11 cellular contexts compared by ENCODE assay signal in the genomic region with DNA sequence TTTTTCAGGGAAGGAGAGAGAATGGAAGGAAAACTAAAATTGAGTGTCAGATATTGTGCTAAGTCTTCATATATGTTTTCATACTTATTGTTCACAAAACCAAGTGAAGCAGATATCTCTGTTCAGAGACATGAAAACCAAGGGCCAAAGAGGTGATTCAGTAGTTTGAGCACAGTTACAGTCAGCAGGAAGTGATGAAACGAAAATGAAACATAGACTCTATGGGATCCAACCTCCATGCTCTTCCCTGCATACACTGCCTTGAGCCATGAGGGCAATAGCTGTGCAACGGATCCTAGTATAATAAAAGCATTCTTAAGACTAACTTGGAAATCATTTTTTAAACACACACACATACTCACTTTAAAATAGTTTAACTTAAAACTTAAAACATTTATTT. TPM values are rescaled to one million over a fixed set of nuclear protein-coding genes. Genes with fewer than 3 reads are reported as not detected.
DNase-seq lines count a peak whose midpoint lies in the region; ATAC-seq, FAIRE-seq and TF ChIP-seq lines count a peak whose summit lies in the region.
"Had no signal": no experiment of that assay in that cellular context is flagged by ENCODE, and none has a peak within 500 bp of the region (broad histone marks: within the 10 kb centered on the region; RNA-seq: fewer than 3 reads in every experiment).

No MANE protein-coding gene starts in this region.

- peaks cover 2% of the 10 kb centered on the region for H3K9me3 Mint-ChIP-seq in activated CD8-positive, alpha-beta memory T cell treated with anti-CD3 and anti-CD28 coated beads, Interleukin-2, amount 10 ng/mL, durations not matched to agents 7 days and 5 days (ENCODE audit: low read depth)
- H3K9me3 Mint-ChIP-seq in stimulated activated effector memory CD8-positive, alpha-beta T cell treated with anti-CD3 and anti-CD28 coated beads, Interleukin-12 subunit alpha, Interleukin-12 subunit beta, amount 100 ng/mL, for 72 hours: peaks cover 2% of the 10 kb centered on the region
- no peaks in the 10 kb centered on the region for H3K9me3 Mint-ChIP-seq in endodermal cell
- H3K9me3 Mint-ChIP-seq: brain had no signal

- peak overlapping the region; percentile 8 for H3K27ac ChIP-seq in OCI-LY1 (ENCODE audit: low read depth, low read length, poor library complexity, severe bottlenecking)
- no peak overlapping the region for H3K27ac ChIP-seq in endodermal cell (ENCODE audit: low read depth, low read length)
- H3K27ac ChIP-seq: BLaER1 had no signal

- DNase-seq in activated CD8-positive, alpha-beta memory T cell treated with anti-CD3 and anti-CD28 coated beads, Interleukin-2, amount 10 ng/mL, durations not matched to agents 7 days and 5 days: no peak
- DNase-seq in activated CD8-positive, alpha-beta memory T cell treated with anti-CD3 and anti-CD28 coated beads, Interleukin-2, amount 50 U/mL, for 4 hours: no peak
- DNase-seq in dermis blood vessel endothelial cell (peak; percentile 23), Kasumi-1 (lab: John Stamatoyannopoulos, UW) (no peak), D721Med (ENCODE audit: insufficient read length, low spot score) (no peak), endodermal cell (no peak)
- no peak for DNase-seq in stimulated activated effector memory CD8-positive, alpha-beta T cell treated with anti-CD3 and anti-CD28 coated beads, Interleukin-12 subunit alpha, Interleukin-12 subunit beta, amount 100 ng/mL, for 72 hours (ENCODE audit: low spot score in 2 of 2)
- DNase-seq: NCI-H1694 treated with DMSO at 0.1 percent for 48 hours had no signal

- FAIRE-seq in D721Med (lab: Jason Lieb, UNC): no peak

- H3K79me2 ChIP-seq in OCI-LY1 (ENCODE audit: insufficient read depth, low read length): no peaks in the 10 kb centered on the region

- H3K9me3 ChIP-seq in OCI-LY1 (ENCODE audit: low read length) (no peaks in the 10 kb centered on the region), endodermal cell (ENCODE audit: control insufficient read depth, low read length) (no peaks in the 10 kb centered on the region)
- H3K9me3 ChIP-seq: BLaER1 had no signal

- no peak overlapping the region for H2AFZ ChIP-seq in OCI-LY1 (ENCODE audit: low read length)

- H3K4me3 Mint-ChIP-seq in activated CD8-positive, alpha-beta memory T cell treated with anti-CD3 and anti-CD28 coated beads, Interleukin-2, amount 10 ng/mL, durations not matched to agents 7 days and 5 days: no peak overlapping the region
- H3K4me3 Mint-ChIP-seq in stimulated activated effector memory CD8-positive, alpha-beta T cell treated with anti-CD3 and anti-CD28 coated beads, Interleukin-12 subunit alpha, Interleukin-12 subunit beta, amount 100 ng/mL, for 72 hours: no peak overlapping the region
- no peak overlapping the region for H3K4me3 Mint-ChIP-seq in endodermal cell
- H3K4me3 Mint-ChIP-seq: brain had no signal

- peaks cover 25% of the 10 kb centered on the region for H3K36me3 ChIP-seq in OCI-LY1 (ENCODE audit: insufficient read depth, low read length)
- no peaks in the 10 kb centered on the region for H3K36me3 ChIP-seq in endodermal cell (ENCODE audit: control insufficient read depth, insufficient read depth, low read length)
- H3K36me3 ChIP-seq: BLaER1 had no signal

- peaks cover 10% of the 10 kb centered on the region for H3K36me3 Mint-ChIP-seq in activated CD8-positive, alpha-beta memory T cell treated with anti-CD3 and anti-CD28 coated beads, Interleukin-2, amount 10 ng/mL, durations not matched to agents 7 days and 5 days
- H3K36me3 Mint-ChIP-seq in stimulated activated effector memory CD8-positive, alpha-beta T cell treated with anti-CD3 and anti-CD28 coated beads, Interleukin-12 subunit alpha, Interleukin-12 subunit beta, amount 100 ng/mL, for 72 hours: no peaks in the 10 kb centered on the region
- H3K36me3 Mint-ChIP-seq in endodermal cell (ENCODE audit: low read depth): no peaks in the 10 kb centered on the region
- H3K36me3 Mint-ChIP-seq: brain had no signal

- CTCF ChIA-PET in activated CD8-positive, alpha-beta memory T cell treated with anti-CD3 and anti-CD28 coated beads, Interleukin-2, amount 10 ng/mL, durations not matched to agents 7 days and 5 days (lab: Charles Lee): interaction anchor here (1.3 to 1.9 kb wide), 3 partner anchors 15 to 37 kb away, joined by 3 to 8 read pairs (median 3); a partner anchor contains a TSS

- no peaks in the 10 kb centered on the region for H3K27me3 Mint-ChIP-seq in activated CD8-positive, alpha-beta memory T cell treated with anti-CD3 and anti-CD28 coated beads, Interleukin-2, amount 10 ng/mL, durations not matched to agents 7 days and 5 days
- no peaks in the 10 kb centered on the region for H3K27me3 Mint-ChIP-seq in endodermal cell (ENCODE audit: insufficient read depth)

- no peaks in the 10 kb centered on the region for H4K20me1 ChIP-seq in OCI-LY1 (ENCODE audit: insufficient read depth, low read length)
- H4K20me1 ChIP-seq: BLaER1 had no signal

- H3F3A ChIP-seq in OCI-LY1 (ENCODE audit: insufficient read depth, low read length): no peaks in the 10 kb centered on the region

- peaks cover 21% of the 10 kb centered on the region for H3K4me1 Mint-ChIP-seq in activated CD8-positive, alpha-beta memory T cell treated with anti-CD3 and anti-CD28 coated beads, Interleukin-2, amount 10 ng/mL, durations not matched to agents 7 days and 5 days
- H3K4me1 Mint-ChIP-seq in stimulated activated effector memory CD8-positive, alpha-beta T cell treated with anti-CD3 and anti-CD28 coated beads, Interleukin-12 subunit alpha, Interleukin-12 subunit beta, amount 100 ng/mL, for 72 hours: peaks cover 27% of the 10 kb centered on the region
- no peaks in the 10 kb centered on the region for H3K4me1 Mint-ChIP-seq in endodermal cell

- H3K4me1 ChIP-seq in OCI-LY1 (ENCODE audit: insufficient read depth, low read length, severe bottlenecking) (peaks cover 17% of the 10 kb centered on the region), endodermal cell (ENCODE audit: control insufficient read depth, insufficient read depth, low read length) (no peaks in the 10 kb centered on the region)
- H3K4me1 ChIP-seq: BLaER1 had no signal

- no peak for TF ChIP-seq CTCF in OCI-LY1 (IDR thresholded peaks at IDR 0.05; ENCODE audit: low read length)
- TF ChIP-seq CTCF in D721Med (IDR thresholded peaks at IDR 0.05; ENCODE audit: insufficient read depth, missing control alignments): no peak
- TF ChIP-seq CTCF in endodermal cell (conservative IDR thresholded peaks at IDR 0.05): no peak

- H3K27me3 ChIP-seq in OCI-LY1 (ENCODE audit: insufficient read depth, low read length) (no peaks in the 10 kb centered on the region), endodermal cell (ENCODE audit: control insufficient read depth, insufficient read depth, low read length, poor library complexity, severe bottlenecking) (no peaks in the 10 kb centered on the region)
- H3K27me3 ChIP-seq: BLaER1 had no signal

- no peak overlapping the region for H3K4me3 ChIP-seq in OCI-LY1 (ENCODE audit: low read depth, low read length, poor library complexity, severe bottlenecking)
- no peak overlapping the region for H3K4me3 ChIP-seq in endodermal cell (ENCODE audit: low read length)
- H3K4me3 ChIP-seq: BLaER1 had no signal

- H3K27ac Mint-ChIP-seq in activated CD8-positive, alpha-beta memory T cell treated with anti-CD3 and anti-CD28 coated beads, Interleukin-2, amount 10 ng/mL, durations not matched to agents 7 days and 5 days: peak overlapping the region; percentile 66
- H3K27ac Mint-ChIP-seq in stimulated activated effector memory CD8-positive, alpha-beta T cell treated with anti-CD3 and anti-CD28 coated beads, Interleukin-12 subunit alpha, Interleukin-12 subunit beta, amount 100 ng/mL, for 72 hours: peak overlapping the region; percentile 1
- no peak overlapping the region for H3K27ac Mint-ChIP-seq in endodermal cell
- H3K27ac Mint-ChIP-seq: brain had no signal

- H3K9ac ChIP-seq in OCI-LY1 (ENCODE audit: low read length) (no peak overlapping the region), endodermal cell (ENCODE audit: extremely low read depth, low read length, poor library complexity, severe bottlenecking) (no peak overlapping the region)
- H3K9ac ChIP-seq: BLaER1 had no signal

- peak; percentile 89 for ATAC-seq in activated CD8-positive, alpha-beta memory T cell treated with anti-CD3 and anti-CD28 coated beads, Interleukin-2, amount 10 ng/mL, durations not matched to agents 7 days and 5 days
- peak; percentile 80 for ATAC-seq in stimulated activated effector memory CD8-positive, alpha-beta T cell treated with anti-CD3 and anti-CD28 coated beads, Interleukin-12 subunit alpha, Interleukin-12 subunit beta, amount 100 ng/mL, for 72 hours

- 82 to 97% methylated on average over 2 of the region's 2 CpGs for WGBS in endodermal cell (ENCODE audit: insufficient coverage in 1 of 2, insufficient read length in 1 of 2), 2 experiments

- no peaks in the 10 kb centered on the region for H3K9me2 ChIP-seq in OCI-LY1 (ENCODE audit: low read depth, low read length)

- no peak overlapping the region for H3K4me2 ChIP-seq in OCI-LY1 (ENCODE audit: low read length)
- H3K4me2 ChIP-seq: BLaER1 had no signal

RNA-seq across cellular contexts. Expression of a gene that starts 28.0 kb away (rescaled TPM):
- under 1 TPM; 0.15 to 0.49 TPM for total RNA-seq in activated CD8-positive, alpha-beta memory T cell treated with anti-CD3 and anti-CD28 coated beads, Interleukin-2, amount 10 ng/mL, durations not matched to agents 7 days and 5 days
- total RNA-seq in dermis blood vessel endothelial cell (0.34 and 0.56 TPM in 2 replicates), endodermal cell (under 1 TPM; 0.57 to 0.66 TPM)
- polyA plus RNA-seq in endodermal cell (2013, experiment 1 of 2): 0.11 TPM
- polyA plus RNA-seq in endodermal cell (2013, experiment 2 of 2): 0.21 TPM
